ENCODE assay signal across 31 cellular contexts in genomic region chr6:8193541-8193940, GRCh38.
DNase-seq lines count a peak whose midpoint lies in the region; ATAC-seq and TF ChIP-seq lines count a peak whose summit lies in the region.
"Had no signal": no experiment of that assay in that cellular context is flagged by ENCODE, and none has a peak within 500 bp of the region (broad histone marks: within the 10 kb centered on the region; RNA-seq: fewer than 3 reads in every experiment).

No MANE protein-coding gene starts in this region.

- no peak overlapping the region for H3K4me3 ChIP-seq in RWPE2 (ENCODE audit: severe bottlenecking)
- H3K4me3 ChIP-seq in left lung, result no peak overlapping the region
- H3K4me3 ChIP-seq: BLaER1 treated with 17β-estradiol and CSF1 and Interleukin-3, amounts not matched to agents 10 nM and 100 nM; esophagus squamous epithelium; tibial artery had no signal

- intact Hi-C loops in left lung (cut with DNase I), result no loop called here

- H3K27ac ChIP-seq in RWPE2 (ENCODE audit: poor library complexity, severe bottlenecking) (no peak overlapping the region), foreskin keratinocyte (no peak overlapping the region), left lung (no peak overlapping the region)
- H3K27ac ChIP-seq: BLaER1 treated with 17β-estradiol and CSF1 and Interleukin-3, amounts not matched to agents 10 nM and 100 nM; esophagus squamous epithelium had no signal

- H3K36me3 ChIP-seq in RWPE2 (ENCODE audit: low read depth) (no peaks in the 10 kb centered on the region), left lung (no peaks in the 10 kb centered on the region)
- H3K36me3 ChIP-seq: BLaER1 treated with 17β-estradiol and CSF1 and Interleukin-3, amounts not matched to agents 10 nM and 100 nM; esophagus squamous epithelium; tibial artery had no signal

- DNase-seq in ELR (ENCODE audit: low read depth) (peak; percentile 58), RWPE2 (ENCODE audit: low spot score) (no peak), foreskin keratinocyte (peak; percentile 23 to 62), renal cortical epithelial cell (ENCODE audit: low read depth) (peak; percentile 47), HK-2 (ENCODE audit: unreplicated experiment) (no peak), left lung (no peak), NCI-H187 (lab: John Stamatoyannopoulos, UW) (no peak)
- DNase-seq: activated CD4-positive, alpha-beta T cell treated with anti-CD3 and anti-CD28 coated beads, Interleukin-2, amount 50 U/mL, for 4 hours; activated CD8-positive, alpha-beta memory T cell treated with anti-CD3 and anti-CD28 coated beads, Interleukin-2, amount 10 ng/mL, durations not matched to agents 7 days and 5 days; activated gamma-delta T cell; activated naive CD8-positive, alpha-beta T cell treated with anti-CD3 and anti-CD28 coated beads for 36 hours; activated T-cell treated with anti-CD3 and anti-CD28 coated beads, Interleukin-2, amount 50 U/mL, for 4 hours; caudate nucleus; dermis blood vessel endothelial cell; DMS53; esophagus squamous epithelium; GF-D8; left cardiac atrium; mammary epithelial cell; NCI-H1092; NCI-H1694 treated with DMSO at 0.1 percent for 48 hours; NCI-H2171; NCI-H510A; posterior cingulate gyrus; right cardiac atrium; stimulated activated CD4-positive, alpha-beta T cell treated with anti-CD3 and anti-CD28 coated beads, Interleukin-12 subunit alpha, Interleukin-12 subunit beta, amount 100 ng/mL, for 4 hours; stimulated activated CD4-positive, alpha-beta T cell treated with anti-CD3 and anti-CD28 coated beads, Interleukin-4, amount 100 ng/mL, for 24 hours; tibial artery had no signal

- H3K4me1 ChIP-seq in RWPE2 (ENCODE audit: insufficient read depth, poor library complexity, severe bottlenecking), result no peaks in the 10 kb centered on the region
- H3K4me1 ChIP-seq in foreskin keratinocyte, result no peaks in the 10 kb centered on the region
- H3K4me1 ChIP-seq in left lung, result no peaks in the 10 kb centered on the region
- H3K4me1 ChIP-seq: BLaER1 treated with 17β-estradiol and CSF1 and Interleukin-3, amounts not matched to agents 10 nM and 100 nM; esophagus squamous epithelium had no signal

- H3K9me3 ChIP-seq in RWPE2 (ENCODE audit: severe bottlenecking) (no peaks in the 10 kb centered on the region), left lung (no peaks in the 10 kb centered on the region)
- H3K9me3 ChIP-seq: BLaER1 treated with 17β-estradiol and CSF1 and Interleukin-3, amounts not matched to agents 10 nM and 100 nM; esophagus squamous epithelium; tibial artery had no signal

- ATAC-seq in RWPE2 (ENCODE audit: low read depth), result peak; percentile 57; the same call in 2 of the 3 replicates
- ATAC-seq in foreskin keratinocyte, result no peak
- ATAC-seq in left lung, result no peak
- ATAC-seq: activated CD4-positive, CD25-positive, alpha-beta regulatory T cell treated with anti-CD3 and anti-CD28 coated beads, Interleukin-2, amount 50 U/mL, for 24 hours; activated CD8-positive, alpha-beta memory T cell treated with anti-CD3 and anti-CD28 coated beads, Interleukin-2, amount 10 ng/mL, durations not matched to agents 7 days and 5 days; activated T-cell treated with anti-CD3 and anti-CD28 coated beads, Interleukin-2, amount 50 U/mL, for 4 hours; HCT116; left cardiac atrium; right cardiac atrium had no signal

- H3K27me3 ChIP-seq in RWPE2 (ENCODE audit: insufficient read depth, poor library complexity, severe bottlenecking) (no peaks in the 10 kb centered on the region), foreskin keratinocyte (no peaks in the 10 kb centered on the region), left lung (no peaks in the 10 kb centered on the region)
- H3K27me3 ChIP-seq: BLaER1 treated with 17β-estradiol and CSF1 and Interleukin-3, amounts not matched to agents 10 nM and 100 nM; tibial artery had no signal

- no peak for TF ChIP-seq CTCF in RWPE2 (IDR thresholded peaks at IDR 0.05; ENCODE audit: poor library complexity, severe bottlenecking)
- TF ChIP-seq CTCF in foreskin keratinocyte (conservative IDR thresholded peaks at IDR 0.05), result no peak
- TF ChIP-seq CTCF in left lung (IDR thresholded peaks at IDR 0.05), result no peak

Comparison
In these comparisons a context has a peak if more than half of its experiments do, and no peak if none do; other contexts are left out.
1. DNase-seq: peak in ELR (single experiment), foreskin keratinocyte (2 of 2) and renal cortical epithelial cell (single experiment); none in RWPE2 (single experiment), HK-2 (single experiment), left lung (0 of 2) and NCI-H187 (0 of 2).